ENCODE assay signal across 19 cellular contexts in genomic region chr9:97601228-97601898, GRCh38.
"Had no signal": no experiment of that assay in that cellular context is flagged by ENCODE, and none has a peak within 500 bp of the region (broad histone marks: within the 10 kb centered on the region; RNA-seq: fewer than 3 reads in every experiment).

No MANE protein-coding gene starts in this region.

- H3K36me3 ChIP-seq: ovary had no signal

- H3K4me1 ChIP-seq: foreskin keratinocyte had no signal

- H3K27ac ChIP-seq: body of pancreas, foreskin keratinocyte, ovary, spleen, testis, tibial nerve had no signal

- H3K4me3 ChIP-seq: body of pancreas, ovary, spleen, testis, tibial nerve had no signal

- H3K9me3 ChIP-seq: body of pancreas, ovary, spleen, testis, tibial nerve had no signal

- H3K4me3 Mint-ChIP-seq: dendritic cell treated with granulocyte-macrophage colony-stimulating factor and Interleukin-4, amounts not matched to agents 40 ng/mL and 50 ng/mL, for 4 days; immature natural killer cell; naive thymus-derived CD8-positive, alpha-beta T cell; neural crest cell; stimulated activated memory B cell treated with anti-CD40 and anti-IgM and Interleukin-4, amounts not matched to agents 10 μg/mL and 1 μg/mL and 100 μg/mL, for 72 hours; stimulated activated naive CD8-positive, alpha-beta T cell treated with anti-CD3 and anti-CD28 coated beads, Interleukin-15, Interleukin-2, amounts not matched to agents 100 ng/mL and 50 ng/mL, for 24 hours had no signal

- H3K9me3 Mint-ChIP-seq: dendritic cell treated with granulocyte-macrophage colony-stimulating factor and Interleukin-4, amounts not matched to agents 40 ng/mL and 50 ng/mL, for 4 days; immature natural killer cell; naive thymus-derived CD8-positive, alpha-beta T cell; neural crest cell; stimulated activated memory B cell treated with anti-CD40 and anti-IgM and Interleukin-4, amounts not matched to agents 10 μg/mL and 1 μg/mL and 100 μg/mL, for 72 hours; stimulated activated naive CD8-positive, alpha-beta T cell treated with anti-CD3 and anti-CD28 coated beads, Interleukin-15, Interleukin-2, amounts not matched to agents 100 ng/mL and 50 ng/mL, for 24 hours had no signal

- FAIRE-seq: bronchial epithelial cell, colon, keratinocyte had no signal

- DNase-seq: body of pancreas; foreskin keratinocyte; immature natural killer cell; mammary epithelial cell; naive thymus-derived CD8-positive, alpha-beta T cell; ovary; spleen; stimulated activated CD4-positive, alpha-beta T cell treated with anti-CD3 and anti-CD28 coated beads, Interleukin-15, amount 100 ng/mL, for 24 hours; stimulated activated CD4-positive, alpha-beta T cell treated with anti-CD3 and anti-CD28 coated beads, Interleukin-1b, Interleukin-23, amount 100 ng/mL, for 48 hours; stimulated activated CD4-positive, alpha-beta T cell treated with anti-CD3 and anti-CD28 coated beads, Interleukin-4, amount 100 ng/mL, for 24 hours; testis had no signal

- H3K27ac Mint-ChIP-seq: dendritic cell treated with granulocyte-macrophage colony-stimulating factor and Interleukin-4, amounts not matched to agents 40 ng/mL and 50 ng/mL, for 4 days; stimulated activated memory B cell treated with anti-CD40 and anti-IgM and Interleukin-4, amounts not matched to agents 10 μg/mL and 1 μg/mL and 100 μg/mL, for 72 hours; stimulated activated naive CD8-positive, alpha-beta T cell treated with anti-CD3 and anti-CD28 coated beads, Interleukin-15, Interleukin-2, amounts not matched to agents 100 ng/mL and 50 ng/mL, for 24 hours had no signal

- H3K27me3 ChIP-seq: body of pancreas, ovary, spleen, testis, tibial nerve had no signal

- ATAC-seq: body of pancreas; foreskin keratinocyte; naive thymus-derived CD8-positive, alpha-beta T cell; stimulated activated memory B cell treated with anti-CD40 and anti-IgM and Interleukin-4, amounts not matched to agents 10 μg/mL and 1 μg/mL and 100 μg/mL, for 72 hours had no signal

- H3K27me3 Mint-ChIP-seq: dendritic cell treated with granulocyte-macrophage colony-stimulating factor and Interleukin-4, amounts not matched to agents 40 ng/mL and 50 ng/mL, for 4 days; naive thymus-derived CD8-positive, alpha-beta T cell; stimulated activated memory B cell treated with anti-CD40 and anti-IgM and Interleukin-4, amounts not matched to agents 10 μg/mL and 1 μg/mL and 100 μg/mL, for 72 hours; stimulated activated naive CD8-positive, alpha-beta T cell treated with anti-CD3 and anti-CD28 coated beads, Interleukin-15, Interleukin-2, amounts not matched to agents 100 ng/mL and 50 ng/mL, for 24 hours had no signal
